8 cellular contexts compared by ENCODE assay signal in the genomic region with DNA sequence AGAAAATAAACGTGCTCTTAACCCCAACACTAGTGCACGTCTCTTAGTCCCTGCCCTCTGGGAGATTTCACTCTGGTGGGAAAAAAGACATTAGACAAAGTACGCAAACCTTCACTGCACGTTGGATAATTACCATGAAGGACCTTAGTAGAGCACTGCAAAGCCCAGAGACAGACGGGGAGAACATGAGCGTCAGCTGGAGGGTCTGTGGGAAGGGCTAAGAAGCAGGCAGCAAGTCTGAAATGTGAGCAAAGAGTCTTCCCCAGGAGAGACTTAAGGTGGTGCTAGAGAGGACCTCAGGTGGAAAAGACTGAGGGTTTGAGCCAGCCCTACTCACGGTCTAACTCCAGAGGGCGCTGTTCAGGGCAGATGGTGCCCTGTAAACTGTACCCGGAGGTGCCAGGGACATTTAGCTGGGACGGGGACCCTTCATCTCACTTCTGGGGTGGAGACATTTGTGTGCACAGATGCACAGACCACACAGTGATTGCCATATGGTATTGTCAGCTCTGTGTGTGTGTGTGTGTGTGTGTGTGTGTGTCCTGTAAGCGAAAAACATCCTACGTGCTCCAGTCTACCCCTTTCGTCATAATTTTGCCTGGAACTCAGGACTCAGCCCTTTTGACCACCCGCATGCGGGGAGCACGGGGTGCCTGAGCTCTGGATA. TPM values are rescaled to one million over a fixed set of nuclear protein-coding genes. Genes with fewer than 3 reads are reported as not detected.
DNase-seq lines count a peak whose midpoint lies in the region; ATAC-seq and TF ChIP-seq lines count a peak whose summit lies in the region.

No MANE protein-coding gene starts in this region.

- in situ Hi-C loops in Panc1 (cut with HindIII; ENCODE audit: low pct_unique_long_range_greater_than_20kb, low sequenced_read_pairs), result no loop called here
- in situ Hi-C loops in astrocyte of the spinal cord (cut with HindIII; ENCODE audit: low sequenced_read_pairs), result no loop called here

- H3K9me3 ChIP-seq in cardiac muscle cell (ENCODE audit: low read depth), result no peaks in the 10 kb centered on the region
- H3K9me3 ChIP-seq in Panc1 (ENCODE audit: control insufficient read depth, insufficient read depth, low read depth, low read length), result no peaks in the 10 kb centered on the region
- H3K9me3 ChIP-seq in upper lobe of right lung, result no peaks in the 10 kb centered on the region

- H3K4me3 ChIP-seq in cardiac muscle cell (no peak overlapping the region), LNCaP clone FGC (ENCODE audit: low read depth, low read length) (no peak overlapping the region), Panc1 (ENCODE audit: low read depth in 2 of 2, low read length in 2 of 2) (no peak overlapping the region), astrocyte of the spinal cord (ENCODE audit: low read depth, low read length) (no peak overlapping the region), upper lobe of right lung (no peak overlapping the region)

- POLR2A ChIA-PET in Panc1 (lab: Charles Lee), result no interaction called here

- H3K36me3 ChIP-seq in cardiac muscle cell (no peaks in the 10 kb centered on the region), Panc1 (ENCODE audit: control insufficient read depth, insufficient read depth, low read length) (no peaks in the 10 kb centered on the region), upper lobe of right lung (no peaks in the 10 kb centered on the region)

- ATAC-seq in Panc1, result peak; percentile 78
- ATAC-seq in upper lobe of right lung, result peak; percentile 66
- no peak for ATAC-seq in HG02678 (IDR thresholded peaks at IDR 0.05; ENCODE audit: unreplicated experiment)

- H3K4me1 ChIP-seq in cardiac muscle cell (ENCODE audit: low read depth) (no peaks in the 10 kb centered on the region), Panc1 (ENCODE audit: control insufficient read depth, insufficient read depth, low read length) (0 out of 2 replicates have a peak, but pooled peaks cover 2% of the 10 kb centered on the region), upper lobe of right lung (peaks cover 7% of the 10 kb centered on the region)

- H3K27me3 ChIP-seq in cardiac muscle cell (no peaks in the 10 kb centered on the region), Panc1 (ENCODE audit: control insufficient read depth, insufficient read depth, low read length) (no peaks in the 10 kb centered on the region), upper lobe of right lung (peaks cover 26% of the 10 kb centered on the region)

- TF ChIP-seq CTCF in cardiac muscle cell (IDR thresholded peaks at IDR 0.05; ENCODE audit: low read depth, low read length) (peak; percentile 73), LNCaP clone FGC (IDR thresholded peaks at IDR 0.05; ENCODE audit: control insufficient read depth, extremely low read depth, insufficient read depth) (peak; percentile 76), Panc1 (IDR thresholded peaks at IDR 0.05) (peak; percentile 76), astrocyte of the spinal cord (IDR thresholded peaks at IDR 0.05; ENCODE audit: low read depth, low read length) (peak; percentile 85), upper lobe of right lung (IDR thresholded peaks at IDR 0.05) (peak; percentile 55)

- H3K27ac ChIP-seq in cardiac muscle cell, result no peak overlapping the region
- no peak overlapping the region for H3K27ac ChIP-seq in Panc1 (ENCODE audit: low read length)
- H3K27ac ChIP-seq in upper lobe of right lung, result no peak overlapping the region

- DNase-seq in cardiac muscle cell (ENCODE audit: low read depth in 1 of 2, low spot score in 1 of 2), result peak; percentile 64 to 70
- DNase-seq in cardiac septum (ENCODE audit: low spot score), result no peak
- peak; percentile 11 for DNase-seq in LNCaP clone FGC (ENCODE audit: low read depth)
- DNase-seq in Panc1 (ENCODE audit: low read depth, low spot score), result no peak
- peak; percentile 54 for DNase-seq in astrocyte of the spinal cord (ENCODE audit: low read depth, low spot score)
- DNase-seq in kidney tubule cell (ENCODE audit: low spot score), result peak; percentile 71
- peak; percentile 61 for DNase-seq in upper lobe of right lung

- intact Hi-C loops in cardiac septum (cut with DNase I), result loop anchor here (10.0 kb wide), 1 partner anchor 71 kb away; a partner anchor contains a TSS
- intact Hi-C loops in Panc1 (cut with micrococcal nuclease; ENCODE audit: unreplicated experiment), result no loop called here
- intact Hi-C loops in upper lobe of right lung (cut with DNase I), result no loop called here

- no TSS peak for BruUV-seq in Panc1 (replicated peaks; lab: Mats Ljungman, UMichigan)

- CTCF ChIA-PET in Panc1 (lab: Charles Lee), result interaction anchor here (0.6 to 1.5 kb wide), 6 partner anchors 8 to 17 kb away, joined by 3 to 8 read pairs (median 4); no protein-coding TSS in a partner anchor

RNA-seq across cellular contexts. Expression of a gene that starts 9.9 kb away (rescaled TPM):
- total RNA-seq in cardiac muscle cell (0.21 and 0.56 TPM in 2 replicates), cardiac septum (0.67 TPM), Panc1 (2021; ENCODE audit: unreplicated experiment) (0.08 TPM), upper lobe of right lung (0.46 TPM)
- 0.17 and 0.42 TPM in 2 replicates for polyA plus RNA-seq in cardiac muscle cell
- not detected for polyA plus RNA-seq in Panc1 (2012; ENCODE audit: insufficient read length)

RNA-seq across cellular contexts. Expression of a gene that starts 35.6 kb away (rescaled TPM):
- total RNA-seq in cardiac muscle cell, result 2,476 and 3,028 TPM in 2 replicates
- polyA plus RNA-seq in cardiac muscle cell, result 761 and 822 TPM in 2 replicates
- total RNA-seq in cardiac septum, result 753 TPM
- total RNA-seq in Panc1 (2021; ENCODE audit: unreplicated experiment), result 971 TPM
- polyA plus RNA-seq in Panc1 (2012; ENCODE audit: insufficient read length), result 994 TPM
- 1,449 TPM for total RNA-seq in upper lobe of right lung

RNA-seq across cellular contexts. Expression of a gene that starts 38.2 kb away (rescaled TPM):
- total RNA-seq in cardiac muscle cell, result 17.3 and 27.6 TPM in 2 replicates
- polyA plus RNA-seq in cardiac muscle cell, result 41.6 and 57.1 TPM in 2 replicates
- 11.8 TPM for total RNA-seq in cardiac septum
- total RNA-seq in Panc1 (2021; ENCODE audit: unreplicated experiment), result 14.9 TPM
- 5.7 TPM for polyA plus RNA-seq in Panc1 (2012; ENCODE audit: insufficient read length)
- 27.5 TPM for total RNA-seq in upper lobe of right lung

Comparison
In these comparisons a context has a peak if more than half of its experiments do, and no peak if none do; other contexts are left out.
1. DNase-seq: peak in cardiac muscle cell (2 of 2), LNCaP clone FGC (single experiment), astrocyte of the spinal cord (single experiment), kidney tubule cell (single experiment) and upper lobe of right lung (single experiment); none in cardiac septum (single experiment) and Panc1 (single experiment).
2. Peak in every context shown above with its lines, with median percentiles within 50 percentile points of each other: CTCF ChIP-seq.